1 cellular context compared by ENCODE assay signal in the genomic region with DNA sequence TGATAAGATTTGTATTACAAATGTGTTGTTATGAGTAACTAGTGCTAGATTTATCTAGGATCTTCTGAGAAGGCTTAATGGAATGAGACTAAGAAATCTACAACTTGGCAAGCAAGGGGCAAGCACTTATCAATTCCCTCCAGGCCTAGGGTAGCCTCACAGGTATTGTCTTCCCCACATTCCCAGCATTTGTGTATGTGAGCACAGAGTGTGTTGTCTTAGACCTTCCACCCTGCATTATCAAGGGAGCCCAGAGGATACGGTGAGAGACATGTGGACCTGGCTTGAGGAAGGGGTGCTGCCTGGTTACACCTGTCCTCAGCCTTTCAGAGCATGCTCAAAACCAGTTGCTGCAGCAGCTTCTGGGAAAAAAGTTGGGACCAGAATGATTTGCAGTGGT.
TF ChIP-seq lines count a peak whose summit lies in the region.

No MANE protein-coding gene starts in this region.

TF ChIP-seq in WTC11, 78 proteins besides CTCF, POLR2A, EP300 and RAD21 (continued from another document):
- TF ChIP-seq HMGXB4 (CRISPR knock-in tag; IDR thresholded peaks at IDR 0.05) (no peak), ATF2 (CRISPR knock-in tag; IDR thresholded peaks at IDR 0.05; ENCODE audit: borderline replicate concordance, low read depth) (no peak), RELA (CRISPR knock-in tag; IDR thresholded peaks at IDR 0.05; ENCODE audit: borderline replicate concordance) (no peak), ZNF281 (CRISPR knock-in tag; IDR thresholded peaks at IDR 0.05) (no peak), ATF6 (CRISPR knock-in tag; IDR thresholded peaks at IDR 0.05) (no peak), KAT7 (CRISPR knock-in tag; IDR thresholded peaks at IDR 0.05; ENCODE audit: borderline replicate concordance) (no peak)
